In the genomic region with DNA sequence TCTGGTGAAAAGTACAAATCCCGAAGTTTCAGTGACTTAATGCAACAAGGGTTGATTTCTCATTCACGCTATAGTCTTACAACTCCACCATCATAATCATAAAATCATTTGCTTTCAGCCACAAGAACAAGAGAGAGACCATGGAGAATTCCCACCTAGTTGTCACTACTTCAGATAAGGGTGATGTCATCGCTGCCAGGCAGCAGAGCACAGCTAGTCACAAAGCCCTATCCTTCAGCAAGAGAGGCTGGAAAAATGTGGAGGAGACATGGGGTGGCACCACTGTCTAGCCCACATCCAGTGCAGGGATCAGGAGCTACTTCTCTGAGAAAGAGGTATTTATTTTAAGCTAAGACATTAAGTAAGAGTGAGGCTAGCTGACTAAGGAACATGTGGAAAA, we compare ENCODE assay signal across 30 cellular contexts.
"Had no signal": no experiment of that assay in that cellular context is flagged by ENCODE, and none has a peak within 500 bp of the region (broad histone marks: within the 10 kb centered on the region; RNA-seq: fewer than 3 reads in every experiment).

No MANE protein-coding gene starts in this region.

- H3K9ac ChIP-seq: neural progenitor cell, parathyroid adenoma had no signal

- H3K36me3 ChIP-seq: neural progenitor cell, ovary, spleen, thoracic aorta, thyroid gland, tibial nerve, upper lobe of left lung, vagina had no signal

- DNase-seq: naive thymus-derived CD8-positive, alpha-beta T cell; occipital lobe; ovary; psoas muscle; right cardiac atrium; spleen; stimulated activated CD4-positive, alpha-beta T cell treated with anti-CD3 and anti-CD28 coated beads, Interleukin-12 subunit alpha, Interleukin-12 subunit beta, amount 100 ng/mL, for 4 hours; stimulated activated CD4-positive, alpha-beta T cell treated with anti-CD3 and anti-CD28 coated beads, Interleukin-1b, Interleukin-23, amount 100 ng/mL, for 48 hours; stimulated activated CD4-positive, alpha-beta T cell treated with anti-CD3 and anti-CD28 coated beads, Interleukin-4, amount 100 ng/mL, for 1 hour; stimulated activated CD4-positive, alpha-beta T cell treated with anti-CD3 and anti-CD28 coated beads, Interleukin-4, amount 100 ng/mL, for 4 hours; stimulated activated CD8-positive, alpha-beta memory T cell treated with anti-CD3 and anti-CD28 coated beads, Interleukin-4, amount 100 ng/mL, for 48 hours; stimulated activated naive CD4-positive, alpha-beta T cell; stimulated activated naive CD8-positive, alpha-beta T cell treated with anti-CD3 and anti-CD28 coated beads, Interleukin-15, amount 100 ng/mL, for 72 hours; stimulated activated naive CD8-positive, alpha-beta T cell treated with anti-CD3 and anti-CD28 coated beads, Interleukin-15, Interleukin-2, amounts not matched to agents 100 U/mL and 50 U/mL, for 24 hours; substantia nigra; thyroid gland; trophoblast cell; upper lobe of left lung had no signal

- H3K4me1 Mint-ChIP-seq: naive thymus-derived CD8-positive, alpha-beta T cell; neural progenitor cell; stimulated activated memory B cell treated with anti-CD40 and anti-IgM and Interleukin-4, amounts not matched to agents 10 μg/mL and 1 μg/mL and 100 μg/mL, for 72 hours; stimulated activated naive CD8-positive, alpha-beta T cell treated with anti-CD3 and anti-CD28 coated beads, Interleukin-15, amount 100 ng/mL, for 72 hours had no signal

- H3K4me2 ChIP-seq: neural progenitor cell, smooth muscle cell had no signal

- H3K4me3 Mint-ChIP-seq: naive thymus-derived CD8-positive, alpha-beta T cell; natural killer cell treated with Interleukin-12 subunit alpha and Interleukin-12 subunit beta and Interleukin-15 and Interleukin-18, amount 100 ng/mL, for 72 hours; neural progenitor cell; stimulated activated memory B cell treated with anti-CD40 and anti-IgM and Interleukin-4, amounts not matched to agents 10 μg/mL and 1 μg/mL and 100 μg/mL, for 72 hours; stimulated activated naive CD8-positive, alpha-beta T cell treated with anti-CD3 and anti-CD28 coated beads, Interleukin-15, amount 100 ng/mL, for 72 hours had no signal

- H3K4me3 ChIP-seq: neural progenitor cell, ovary, psoas muscle, skin epidermis, smooth muscle cell, spleen, thoracic aorta, thyroid gland, tibial nerve, upper lobe of left lung, vagina had no signal

- H3K4me1 ChIP-seq: neural progenitor cell, parathyroid adenoma, psoas muscle, spleen, thyroid gland, tibial nerve, upper lobe of left lung, vagina had no signal

- H3K27me3 ChIP-seq: neural progenitor cell, ovary, spleen, thyroid gland, tibial nerve, upper lobe of left lung, vagina had no signal

- H3K9me3 Mint-ChIP-seq: stimulated activated memory B cell treated with anti-CD40 and anti-IgM and Interleukin-4, amounts not matched to agents 10 μg/mL and 1 μg/mL and 100 μg/mL, for 72 hours had no signal

- H2AFZ ChIP-seq: neural progenitor cell, parathyroid adenoma had no signal

- H3K36me3 Mint-ChIP-seq: natural killer cell treated with Interleukin-12 subunit alpha and Interleukin-12 subunit beta and Interleukin-15 and Interleukin-18, amount 100 ng/mL, for 72 hours; neural progenitor cell; stimulated activated memory B cell treated with anti-CD40 and anti-IgM and Interleukin-4, amounts not matched to agents 10 μg/mL and 1 μg/mL and 100 μg/mL, for 72 hours had no signal

- H3K27ac ChIP-seq: neural progenitor cell, ovary, parathyroid adenoma, psoas muscle, skin epidermis, spleen, thoracic aorta, thyroid gland, tibial nerve, upper lobe of left lung, vagina had no signal

- H3K27ac Mint-ChIP-seq: naive thymus-derived CD8-positive, alpha-beta T cell; natural killer cell treated with Interleukin-12 subunit alpha and Interleukin-12 subunit beta and Interleukin-15 and Interleukin-18, amount 100 ng/mL, for 72 hours; neural progenitor cell; progenitor cell of endocrine pancreas; stimulated activated memory B cell treated with anti-CD40 and anti-IgM and Interleukin-4, amounts not matched to agents 10 μg/mL and 1 μg/mL and 100 μg/mL, for 72 hours; stimulated activated naive CD8-positive, alpha-beta T cell treated with anti-CD3 and anti-CD28 coated beads, Interleukin-15, amount 100 ng/mL, for 72 hours had no signal

- H3K9me3 ChIP-seq: ovary, psoas muscle, thoracic aorta, thyroid gland, tibial nerve, upper lobe of left lung, vagina had no signal

- FAIRE-seq: urothelium cell line had no signal

- ATAC-seq: naive thymus-derived CD8-positive, alpha-beta T cell; natural killer cell treated with Interleukin-12 subunit alpha and Interleukin-12 subunit beta and Interleukin-15 and Interleukin-18, amount 100 ng/mL, for 72 hours; psoas muscle; right cardiac atrium; sciatic nerve; stimulated activated memory B cell treated with anti-CD40 and anti-IgM and Interleukin-4, amounts not matched to agents 10 μg/mL and 1 μg/mL and 100 μg/mL, for 72 hours; stimulated activated naive CD8-positive, alpha-beta T cell treated with anti-CD3 and anti-CD28 coated beads, Interleukin-15, amount 100 ng/mL, for 72 hours; stimulated activated naive CD8-positive, alpha-beta T cell treated with anti-CD3 and anti-CD28 coated beads, Interleukin-15, Interleukin-2, amounts not matched to agents 100 U/mL and 50 U/mL, for 24 hours had no signal

- H3K79me2 ChIP-seq: parathyroid adenoma had no signal

- H3K27me3 Mint-ChIP-seq: natural killer cell treated with Interleukin-12 subunit alpha and Interleukin-12 subunit beta and Interleukin-15 and Interleukin-18, amount 100 ng/mL, for 72 hours; stimulated activated memory B cell treated with anti-CD40 and anti-IgM and Interleukin-4, amounts not matched to agents 10 μg/mL and 1 μg/mL and 100 μg/mL, for 72 hours; stimulated activated naive CD8-positive, alpha-beta T cell treated with anti-CD3 and anti-CD28 coated beads, Interleukin-15, amount 100 ng/mL, for 72 hours had no signal
